21 cellular contexts compared by ENCODE assay signal in the genomic region with DNA sequence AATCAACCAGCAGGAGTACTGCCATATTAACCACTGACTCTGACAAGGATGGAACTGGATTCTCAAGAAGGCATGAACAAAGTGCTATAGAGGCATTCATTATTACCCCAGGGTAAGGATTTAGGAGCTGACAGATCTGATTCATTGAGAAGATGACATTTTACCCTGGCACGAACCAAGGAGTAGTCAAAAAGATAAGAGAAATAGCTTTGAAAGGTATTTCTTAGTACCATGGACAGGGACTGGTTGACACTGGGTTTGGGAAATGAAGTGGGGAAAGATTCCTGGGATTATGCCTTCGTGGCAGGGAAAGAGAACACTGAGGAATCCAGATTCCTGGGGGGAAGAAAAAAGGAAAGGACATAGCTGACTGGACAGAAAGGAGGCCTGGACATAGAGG. TPM values are rescaled to one million over a fixed set of nuclear protein-coding genes. Genes with fewer than 3 reads are reported as not detected.
DNase-seq lines count a peak whose midpoint lies in the region; ATAC-seq and TF ChIP-seq lines count a peak whose summit lies in the region.
"Had no signal": no experiment of that assay in that cellular context is flagged by ENCODE, and none has a peak within 500 bp of the region (broad histone marks: within the 10 kb centered on the region; RNA-seq: fewer than 3 reads in every experiment).

No MANE protein-coding gene starts in this region.

- H3K79me2 ChIP-seq in SK-N-SH (ENCODE audit: insufficient read depth): no peaks in the 10 kb centered on the region

- no peak for TF ChIP-seq EP300 in SK-N-SH (IDR thresholded peaks at IDR 0.05; ENCODE audit: borderline replicate concordance in 1 of 2, low read depth in 1 of 2, low read length in 1 of 2)

- no peak overlapping the region for H3K4me2 ChIP-seq in SK-N-SH
- H3K4me2 ChIP-seq: BLaER1 treated with 17β-estradiol and CSF1 and Interleukin-3, amounts not matched to agents 10 nM and 100 nM had no signal

- no peak overlapping the region for H3K9ac ChIP-seq in SK-N-SH
- H3K9ac ChIP-seq: BLaER1 treated with 17β-estradiol and CSF1 and Interleukin-3, amounts not matched to agents 10 nM and 100 nM had no signal

- H2AFZ ChIP-seq in SK-N-SH (ENCODE audit: low read depth): no peak overlapping the region

- no peaks in the 10 kb centered on the region for H3K9me3 ChIP-seq in SK-N-SH
- H3K9me3 ChIP-seq: BLaER1 treated with 17β-estradiol and CSF1 and Interleukin-3, amounts not matched to agents 10 nM and 100 nM; SJCRH30 had no signal

- H3F3A ChIP-seq in SK-N-SH (replicated peaks; ENCODE audit: insufficient read depth): no peaks in the 10 kb centered on the region

- H3K27me3 Mint-ChIP-seq in stimulated activated naive B cell treated with anti-CD40 and anti-IgM and Interleukin-4, amounts not matched to agents 10 μg/mL and 1 μg/mL and 100 μg/mL, for 72 hours: peaks cover 41 to 56% of the 10 kb centered on the region in 2 donors

- CTCF ChIA-PET in SK-N-SH (lab: Yijun Ruan, JAX): interaction anchor here (0.9 to 1.5 kb wide), 3 partner anchors 21 to 98 kb away, joined by 3 to 6 read pairs (median 3); no protein-coding TSS in a partner anchor

- no peak overlapping the region for H3K4me3 Mint-ChIP-seq in stimulated activated naive B cell treated with anti-CD40 and anti-IgM and Interleukin-4, amounts not matched to agents 10 μg/mL and 1 μg/mL and 100 μg/mL, for 72 hours
- H3K4me3 Mint-ChIP-seq: H9 had no signal

- no peak for TF ChIP-seq RAD21 in SK-N-SH (IDR thresholded peaks at IDR 0.05; ENCODE audit: low read length)

- DNase-seq in SK-N-SH (no peak), iPS-NIHi11 (ENCODE audit: low spot score) (peak; percentile 23), T1000 (lab: John Stamatoyannopoulos, UW) (no peak), NOMO-1 treated with dmso at 0.1 percent for 144 hours (lab: John Stamatoyannopoulos, UW; ENCODE audit: unreplicated experiment) (no peak)
- no peak for DNase-seq in stimulated activated naive B cell treated with anti-CD40 and anti-IgM and Interleukin-4, amounts not matched to agents 10 μg/mL and 1 μg/mL and 100 μg/mL, for 72 hours
- DNase-seq: GF-D8; H9; MV-4-11; NCI-H1417; NCI-H187 treated with DMSO at 0.1 percent for 48 hours; NCI-H446; NCI-H69; NK-92 treated with Interleukin-12 subunit alpha and Interleukin-12 subunit beta, amount 100 ng/mL, for 24 hours; OCI-M1 had no signal

- no peak overlapping the region for H3K4me3 ChIP-seq in SK-N-SH (ENCODE audit: low read depth in 2 of 2, low read length in 1 of 2)
- H3K4me3 ChIP-seq: BLaER1 treated with 17β-estradiol and CSF1 and Interleukin-3, amounts not matched to agents 10 nM and 100 nM; SJCRH30 had no signal

- no peaks in the 10 kb centered on the region for H3K4me1 ChIP-seq in SK-N-SH (ENCODE audit: control insufficient read depth in 1 of 2, insufficient read depth in 2 of 2, low read depth in 1 of 2, low read length in 1 of 2)

- peaks cover 9% of the 10 kb centered on the region; the same call in 1 of the 2 replicates for H3K27me3 ChIP-seq in SK-N-SH (ENCODE audit: insufficient read depth)
- H3K27me3 ChIP-seq: BLaER1 treated with 17β-estradiol and CSF1 and Interleukin-3, amounts not matched to agents 10 nM and 100 nM had no signal

- H3K9me2 ChIP-seq in SK-N-SH: no peaks in the 10 kb centered on the region

- no peaks in the 10 kb centered on the region for H3K9me3 Mint-ChIP-seq in stimulated activated naive B cell treated with anti-CD40 and anti-IgM and Interleukin-4, amounts not matched to agents 10 μg/mL and 1 μg/mL and 100 μg/mL, for 72 hours
- H3K9me3 Mint-ChIP-seq: H9 had no signal

- H3K36me3 ChIP-seq in SK-N-SH (replicated peaks in 1 of 2; ENCODE audit: control insufficient read depth in 1 of 2, insufficient read depth in 2 of 2, low read length in 1 of 2): no peaks in the 10 kb centered on the region
- H3K36me3 ChIP-seq: BLaER1 treated with 17β-estradiol and CSF1 and Interleukin-3, amounts not matched to agents 10 nM and 100 nM; SJCRH30 had no signal

- no peak for ATAC-seq in SK-N-SH treated with all-trans-retinoic acid at 6 μM for 48 hours
- ATAC-seq in stimulated activated naive B cell treated with anti-CD40 and anti-IgM and Interleukin-4, amounts not matched to agents 10 μg/mL and 1 μg/mL and 100 μg/mL, for 72 hours (replicated peaks): no peak
- ATAC-seq in GM18867 (IDR thresholded peaks at IDR 0.05; ENCODE audit: unreplicated experiment): no peak

- H4K20me1 ChIP-seq in SK-N-SH (ENCODE audit: insufficient read depth): no peaks in the 10 kb centered on the region
- H4K20me1 ChIP-seq: BLaER1 treated with 17β-estradiol and CSF1 and Interleukin-3, amounts not matched to agents 10 nM and 100 nM had no signal

- H3K36me3 Mint-ChIP-seq in stimulated activated naive B cell treated with anti-CD40 and anti-IgM and Interleukin-4, amounts not matched to agents 10 μg/mL and 1 μg/mL and 100 μg/mL, for 72 hours: no peaks in the 10 kb centered on the region

- peaks cover 3 to 5% of the 10 kb centered on the region in 2 donors for H3K4me1 Mint-ChIP-seq in stimulated activated naive B cell treated with anti-CD40 and anti-IgM and Interleukin-4, amounts not matched to agents 10 μg/mL and 1 μg/mL and 100 μg/mL, for 72 hours

- 22% methylated on average over 2 of the region's 2 CpGs for WGBS in SK-N-SH (ENCODE audit: low lambda C conversion rate)

- POLR2A ChIA-PET in SK-N-SH (lab: Yijun Ruan, JAX): no interaction called here

- H3K27ac Mint-ChIP-seq in stimulated activated naive B cell treated with anti-CD40 and anti-IgM and Interleukin-4, amounts not matched to agents 10 μg/mL and 1 μg/mL and 100 μg/mL, for 72 hours: no peak overlapping the region
- H3K27ac Mint-ChIP-seq: H9 had no signal

- H3K27ac ChIP-seq in SK-N-SH (ENCODE audit: low read depth in 2 of 2, low read length in 1 of 2): no peak overlapping the region
- H3K27ac ChIP-seq: 22Rv1; BLaER1 treated with 17β-estradiol and CSF1 and Interleukin-3, amounts not matched to agents 10 nM and 100 nM; HL-60; SJCRH30 had no signal

- no peak for TF ChIP-seq CTCF in SK-N-SH (IDR thresholded peaks at IDR 0.05)

TF ChIP-seq in SK-N-SH, 30 proteins besides CTCF, POLR2A, EP300 and RAD21 (continues in another document):
- TF ChIP-seq, protein P1, sequence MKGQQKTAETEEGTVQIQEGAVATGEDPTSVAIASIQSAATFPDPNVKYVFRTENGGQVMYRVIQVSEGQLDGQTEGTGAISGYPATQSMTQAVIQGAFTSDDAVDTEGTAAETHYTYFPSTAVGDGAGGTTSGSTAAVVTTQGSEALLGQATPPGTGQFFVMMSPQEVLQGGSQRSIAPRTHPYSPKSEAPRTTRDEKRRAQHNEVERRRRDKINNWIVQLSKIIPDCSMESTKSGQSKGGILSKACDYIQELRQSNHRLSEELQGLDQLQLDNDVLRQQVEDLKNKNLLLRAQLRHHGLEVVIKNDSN (IDR thresholded peaks at IDR 0.05; ENCODE audit: borderline replicate concordance, low read depth): no peak

TF ChIP-seq in SK-N-SH treated with all-trans-retinoic acid at 6 μM for 48 hours, 23 proteins besides CTCF, POLR2A, EP300 and RAD21 (continues in another document):
- TF ChIP-seq TCF4 (CRISPR knock-in tag; IDR thresholded peaks at IDR 0.05; ENCODE audit: borderline replicate concordance): no peak
- no peak for TF ChIP-seq ESRRG (CRISPR knock-in tag; IDR thresholded peaks at IDR 0.05)
- no peak for TF ChIP-seq TOX (CRISPR knock-in tag; IDR thresholded peaks at IDR 0.05; ENCODE audit: borderline replicate concordance)
- TF ChIP-seq ZC3H10 (CRISPR knock-in tag; IDR thresholded peaks at IDR 0.05): no peak
- TF ChIP-seq, protein P2, sequence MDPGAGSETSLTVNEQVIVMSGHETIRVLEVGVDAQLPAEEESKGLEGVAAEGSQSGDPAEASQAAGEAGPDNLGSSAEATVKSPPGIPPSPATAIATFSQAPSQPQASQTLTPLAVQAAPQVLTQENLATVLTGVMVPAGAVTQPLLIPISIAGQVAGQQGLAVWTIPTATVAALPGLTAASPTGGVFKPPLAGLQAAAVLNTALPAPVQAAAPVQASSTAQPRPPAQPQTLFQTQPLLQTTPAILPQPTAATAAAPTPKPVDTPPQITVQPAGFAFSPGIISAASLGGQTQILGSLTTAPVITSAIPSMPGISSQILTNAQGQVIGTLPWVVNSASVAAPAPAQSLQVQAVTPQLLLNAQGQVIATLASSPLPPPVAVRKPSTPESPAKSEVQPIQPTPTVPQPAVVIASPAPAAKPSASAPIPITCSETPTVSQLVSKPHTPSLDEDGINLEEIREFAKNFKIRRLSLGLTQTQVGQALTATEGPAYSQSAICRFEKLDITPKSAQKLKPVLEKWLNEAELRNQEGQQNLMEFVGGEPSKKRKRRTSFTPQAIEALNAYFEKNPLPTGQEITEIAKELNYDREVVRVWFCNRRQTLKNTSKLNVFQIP (CRISPR knock-in tag; IDR thresholded peaks at IDR 0.05; ENCODE audit: borderline replicate concordance, low read depth): no peak
- no peak for TF ChIP-seq CSDC2 (CRISPR knock-in tag; IDR thresholded peaks at IDR 0.05)

TF ChIP-seq in PFSK-1, 5 proteins besides CTCF, POLR2A, EP300 and RAD21 (continues in another document):
- no peak for TF ChIP-seq SIN3A (IDR thresholded peaks at IDR 0.05; ENCODE audit: borderline replicate concordance, insufficient read depth, low read length)

RNA-seq across cellular contexts. Expression of a gene that starts 5.1 kb away (rescaled TPM):
- 17.9 and 19.6 TPM in 2 replicates for polyA plus RNA-seq in SK-N-SH (2012; rRNA removed)
- polyA plus RNA-seq in SK-N-SH (2012; cell fraction: cytosol; rRNA removed): 21.4 and 26.2 TPM in 2 replicates
- polyA plus RNA-seq in SK-N-SH (2012; cell fraction: nucleus; rRNA removed): 16.9 and 22.3 TPM in 2 replicates
- 41.7 TPM for polyA plus RNA-seq in PFSK-1 (2012; ENCODE audit: insufficient read length, low read depth)

RNA-seq across cellular contexts. Expression of a gene that starts 21.4 kb away (rescaled TPM):
- polyA plus RNA-seq in SK-N-SH (2012; rRNA removed): not detected in 2 replicates
- polyA plus RNA-seq in SK-N-SH (2012; cell fraction: cytosol; rRNA removed): 0.05 TPM in 1 of 2 replicates, not detected in the other
- not detected in 2 replicates for polyA plus RNA-seq in SK-N-SH (2012; cell fraction: nucleus; rRNA removed)
- polyA plus RNA-seq in PFSK-1 (2012; ENCODE audit: insufficient read length, low read depth): not detected
